In the genomic region with DNA sequence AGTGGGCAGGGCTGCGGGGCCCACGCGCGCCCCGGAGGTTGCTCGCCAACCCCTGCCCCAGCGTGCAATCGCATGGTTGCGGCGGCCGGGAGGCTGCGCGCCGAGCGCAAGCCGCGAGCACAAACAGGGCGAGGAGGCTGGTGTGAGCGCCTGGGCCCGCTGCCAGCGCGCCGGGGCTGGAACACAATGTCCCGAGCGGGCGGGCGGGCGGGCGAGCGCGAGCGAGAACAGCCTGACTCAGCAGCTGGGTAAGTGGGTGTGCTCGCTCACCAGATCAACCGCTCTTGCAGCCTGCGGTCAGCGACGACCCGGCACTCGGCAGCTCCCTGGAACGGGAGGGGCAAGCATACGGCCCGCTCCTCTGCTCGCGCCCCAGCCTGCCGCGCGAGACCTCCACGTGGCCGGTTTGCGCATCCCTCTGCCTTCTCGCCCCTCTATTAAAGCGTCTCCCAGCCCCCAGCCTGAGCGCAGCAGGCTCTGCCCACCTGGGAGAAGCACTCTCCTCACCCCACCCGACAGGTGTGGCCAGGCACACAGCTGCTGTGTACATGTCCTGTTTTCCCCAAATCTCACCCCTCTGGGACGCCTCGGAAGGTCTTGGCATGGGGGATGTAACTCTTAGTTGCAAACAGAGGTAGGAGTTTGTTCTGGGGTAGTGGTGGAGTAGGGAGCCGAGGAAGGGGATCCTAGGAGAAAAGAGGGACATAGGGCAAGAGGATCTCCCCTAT, we compare ENCODE assay signal across 8 cellular contexts. TPM values are rescaled to one million over a fixed set of nuclear protein-coding genes. Genes with fewer than 3 reads are reported as not detected.
DNase-seq lines count a peak whose midpoint lies in the region; ATAC-seq and TF ChIP-seq lines count a peak whose summit lies in the region.

No MANE protein-coding gene starts in this region.

- peak overlapping the region; percentile 40 to 64 (median 44) for H3K4me3 ChIP-seq in fibroblast of lung (replicated peaks in 1 of 4; ENCODE audit: control extremely low read depth in 1 of 4, insufficient read depth in 1 of 4, low read depth in 3 of 4, low read length in 4 of 4)

- H4K20me1 ChIP-seq in fibroblast of lung (ENCODE audit: control insufficient read depth, extremely low read depth, insufficient read depth, low read length), result no peaks in the 10 kb centered on the region

- peaks cover 34% of the 10 kb centered on the region for H3K4me1 ChIP-seq in fibroblast of lung (ENCODE audit: control insufficient read depth, extremely low read depth, insufficient read depth, low read length)

- H3K27me3 Mint-ChIP-seq in activated T-helper 17 cell treated with anti-CD3 and anti-CD28 coated beads, Interleukin-2, amount 50 U/mL, for 72 hours, result no peaks in the 10 kb centered on the region
- no peaks in the 10 kb centered on the region for H3K27me3 Mint-ChIP-seq in naive thymus-derived CD8-positive, alpha-beta T cell
- no peaks in the 10 kb centered on the region for H3K27me3 Mint-ChIP-seq in stimulated activated memory B cell treated with anti-CD40 and anti-IgM and Interleukin-4, amounts not matched to agents 10 μg/mL and 1 μg/mL and 100 μg/mL, for 72 hours

- H3K36me3 Mint-ChIP-seq in activated T-helper 17 cell treated with anti-CD3 and anti-CD28 coated beads, Interleukin-2, amount 50 U/mL, for 72 hours (ENCODE audit: low read depth), result no peaks in the 10 kb centered on the region
- H3K36me3 Mint-ChIP-seq in naive thymus-derived CD8-positive, alpha-beta T cell, result no peaks in the 10 kb centered on the region
- H3K36me3 Mint-ChIP-seq in stimulated activated memory B cell treated with anti-CD40 and anti-IgM and Interleukin-4, amounts not matched to agents 10 μg/mL and 1 μg/mL and 100 μg/mL, for 72 hours, result no peaks in the 10 kb centered on the region

- H3K4me3 Mint-ChIP-seq in activated T-helper 17 cell treated with anti-CD3 and anti-CD28 coated beads, Interleukin-2, amount 50 U/mL, for 72 hours, result peak overlapping the region; percentile 71
- peak overlapping the region; percentile 67 to 92 (median 86) for H3K4me3 Mint-ChIP-seq in naive thymus-derived CD8-positive, alpha-beta T cell
- peak overlapping the region; percentile 84 for H3K4me3 Mint-ChIP-seq in stimulated activated memory B cell treated with anti-CD40 and anti-IgM and Interleukin-4, amounts not matched to agents 10 μg/mL and 1 μg/mL and 100 μg/mL, for 72 hours

- peak overlapping the region; percentile 64 for H3K27ac Mint-ChIP-seq in activated T-helper 17 cell treated with anti-CD3 and anti-CD28 coated beads, Interleukin-2, amount 50 U/mL, for 72 hours
- peak overlapping the region; percentile 91 to 99 (median 97) for H3K27ac Mint-ChIP-seq in naive thymus-derived CD8-positive, alpha-beta T cell
- peak overlapping the region; percentile 80 for H3K27ac Mint-ChIP-seq in stimulated activated memory B cell treated with anti-CD40 and anti-IgM and Interleukin-4, amounts not matched to agents 10 μg/mL and 1 μg/mL and 100 μg/mL, for 72 hours

- peak overlapping the region; percentile 95 for H3K4me2 ChIP-seq in fibroblast of lung (ENCODE audit: extremely low read depth, insufficient read depth, low read length)

- peak; percentile 32 for ATAC-seq in GM21423 (IDR thresholded peaks at IDR 0.05; ENCODE audit: unreplicated experiment)
- ATAC-seq in activated T-helper 17 cell treated with anti-CD3 and anti-CD28 coated beads, Interleukin-2, amount 50 U/mL, for 72 hours (replicated peaks), result peak; percentile 58
- ATAC-seq in naive thymus-derived CD8-positive, alpha-beta T cell, result peak; percentile 52 to 62
- peak; percentile 66 for ATAC-seq in stimulated activated memory B cell treated with anti-CD40 and anti-IgM and Interleukin-4, amounts not matched to agents 10 μg/mL and 1 μg/mL and 100 μg/mL, for 72 hours

- no peaks in the 10 kb centered on the region for H3K27me3 ChIP-seq in fibroblast of lung (ENCODE audit: control insufficient read depth, insufficient read depth, low read length)

- H3K9me3 Mint-ChIP-seq in activated T-helper 17 cell treated with anti-CD3 and anti-CD28 coated beads, Interleukin-2, amount 50 U/mL, for 72 hours, result no peaks in the 10 kb centered on the region
- H3K9me3 Mint-ChIP-seq in naive thymus-derived CD8-positive, alpha-beta T cell, result no peaks in the 10 kb centered on the region
- H3K9me3 Mint-ChIP-seq in stimulated activated memory B cell treated with anti-CD40 and anti-IgM and Interleukin-4, amounts not matched to agents 10 μg/mL and 1 μg/mL and 100 μg/mL, for 72 hours, result no peaks in the 10 kb centered on the region

- peak overlapping the region; percentile 71 for H3K9ac ChIP-seq in fibroblast of lung (ENCODE audit: insufficient read depth, low read length)

- POLR2A ChIA-PET in naive thymus-derived CD8-positive, alpha-beta T cell (lab: Charles Lee), result interaction anchor here (0.5 to 12.8 kb wide), 23 partner anchors 8 to 396 kb away, joined by 3 to 142 read pairs (median 5); a partner anchor contains a TSS

- H2AFZ ChIP-seq in fibroblast of lung (ENCODE audit: low read length), result peak overlapping the region; percentile 90

- H3K36me3 ChIP-seq in fibroblast of lung (ENCODE audit: control insufficient read depth, insufficient read depth, low read length), result no peaks in the 10 kb centered on the region

- H3K9me3 ChIP-seq in fibroblast of lung (ENCODE audit: control insufficient read depth, insufficient read depth, low read depth, low read length), result no peaks in the 10 kb centered on the region

- peak in 1 of 2 donors; percentile 9 for TF ChIP-seq CTCF in fibroblast of lung (conservative IDR thresholded peaks at IDR 0.05 in 1 of 2, IDR thresholded peaks at IDR 0.05 in 1 of 2; ENCODE audit: low read depth in 1 of 2, low read length in 2 of 2)

- peak overlapping the region; percentile 87 for H3K27ac ChIP-seq in fibroblast of lung (ENCODE audit: insufficient read depth, low read length)

- no peaks in the 10 kb centered on the region for H3K79me2 ChIP-seq in fibroblast of lung (ENCODE audit: control insufficient read depth, insufficient read depth, low read length)

- DNase-seq in COLO829 (ENCODE audit: low spot score), result peak; percentile 77
- peak; percentile 79 for DNase-seq in KG1 (lab: John Stamatoyannopoulos, UW)
- DNase-seq in RPMI7951 (ENCODE audit: low read depth), result peak; percentile 92
- peak; percentile 96 to 98 for DNase-seq in fibroblast of lung (ENCODE audit: low read depth in 2 of 2)
- DNase-seq in naive thymus-derived CD8-positive, alpha-beta T cell, result peak; percentile 76 to 94 (median 88)

- H3K4me1 Mint-ChIP-seq in activated T-helper 17 cell treated with anti-CD3 and anti-CD28 coated beads, Interleukin-2, amount 50 U/mL, for 72 hours, result peaks cover 45% of the 10 kb centered on the region
- peaks cover 50 to 95% (median 87%) of the 10 kb centered on the region in 4 donors for H3K4me1 Mint-ChIP-seq in naive thymus-derived CD8-positive, alpha-beta T cell
- H3K4me1 Mint-ChIP-seq in stimulated activated memory B cell treated with anti-CD40 and anti-IgM and Interleukin-4, amounts not matched to agents 10 μg/mL and 1 μg/mL and 100 μg/mL, for 72 hours, result peaks cover 47% of the 10 kb centered on the region

RNA-seq across cellular contexts. Expression of a gene that starts 8.7 kb away (rescaled TPM):
- total RNA-seq in RPMI7951 (2014; rRNA removed; shearing (Covaris generic)), result not detected in 2 replicates
- total RNA-seq in activated T-helper 17 cell treated with anti-CD3 and anti-CD28 coated beads, Interleukin-2, amount 50 U/mL, for 72 hours, result 1 to 10 TPM; 1.8 to 1.9 TPM
- 0.50 and 1.0 TPM in 2 replicates for total RNA-seq in fibroblast of lung
- polyA plus RNA-seq in fibroblast of lung, result 0.17 and 0.18 TPM in 2 replicates
- 0.23 and 0.48 TPM in 2 replicates for polyA plus RNA-seq in fibroblast of lung (2012)
- polyA minus RNA-seq in fibroblast of lung (ENCODE audit: low replicate concordance), result not detected in 2 replicates
- 1 to 10 TPM; 1.9 to 2.0 TPM for total RNA-seq in naive thymus-derived CD8-positive, alpha-beta T cell
- polyA plus RNA-seq in naive thymus-derived CD8-positive, alpha-beta T cell, result 1 to 10 TPM in 2 of 3 donors, under 1 TPM in 1; 0.30 to 1.3 (median 1.2) TPM

RNA-seq across cellular contexts. Expression of a gene that starts 39.4 kb away (rescaled TPM):
- under 0.01 and 0.10 TPM in 2 replicates for total RNA-seq in RPMI7951 (2014; rRNA removed; shearing (Covaris generic))
- 100 to 1,000 TPM in 1 of 2 donors, 10 to 100 TPM in 1; 39.9 to 101 TPM for total RNA-seq in activated T-helper 17 cell treated with anti-CD3 and anti-CD28 coated beads, Interleukin-2, amount 50 U/mL, for 72 hours
- 13.4 and 16.3 TPM in 2 replicates for total RNA-seq in fibroblast of lung
- polyA plus RNA-seq in fibroblast of lung, result 10.9 and 13.1 TPM in 2 replicates
- 11.5 and 14.3 TPM in 2 replicates for polyA plus RNA-seq in fibroblast of lung (2012)
- polyA minus RNA-seq in fibroblast of lung (ENCODE audit: low replicate concordance), result 0.94 and 2.5 TPM in 2 replicates
- total RNA-seq in naive thymus-derived CD8-positive, alpha-beta T cell, result 10 to 100 TPM; 75.4 to 79.1 TPM
- polyA plus RNA-seq in naive thymus-derived CD8-positive, alpha-beta T cell, result 100 to 1,000 TPM; 108 to 297 (median 154) TPM

RNA-seq across cellular contexts. Expression of a gene that starts 48.3 kb away (rescaled TPM):
- total RNA-seq in RPMI7951 (2014; rRNA removed; shearing (Covaris generic)), result not detected in 2 replicates
- total RNA-seq in activated T-helper 17 cell treated with anti-CD3 and anti-CD28 coated beads, Interleukin-2, amount 50 U/mL, for 72 hours, result not detected
- total RNA-seq in fibroblast of lung, result not detected in 2 replicates
- not detected in 2 replicates for polyA plus RNA-seq in fibroblast of lung
- polyA plus RNA-seq in fibroblast of lung (2012), result not detected in 2 replicates
- polyA minus RNA-seq in fibroblast of lung (ENCODE audit: low replicate concordance), result not detected in 2 replicates
- total RNA-seq in naive thymus-derived CD8-positive, alpha-beta T cell, result not detected
- polyA plus RNA-seq in naive thymus-derived CD8-positive, alpha-beta T cell, result not detected

RNA-seq across cellular contexts. Expression of a gene that starts 52.7 kb away (rescaled TPM):
- not detected in 2 replicates for total RNA-seq in RPMI7951 (2014; rRNA removed; shearing (Covaris generic))
- total RNA-seq in activated T-helper 17 cell treated with anti-CD3 and anti-CD28 coated beads, Interleukin-2, amount 50 U/mL, for 72 hours, result not detected
- total RNA-seq in fibroblast of lung, result not detected in 2 replicates
- polyA plus RNA-seq in fibroblast of lung, result not detected in 2 replicates
- not detected in 2 replicates for polyA plus RNA-seq in fibroblast of lung (2012)
- polyA minus RNA-seq in fibroblast of lung (ENCODE audit: low replicate concordance), result not detected in 2 replicates
- total RNA-seq in naive thymus-derived CD8-positive, alpha-beta T cell, result not detected
- not detected for polyA plus RNA-seq in naive thymus-derived CD8-positive, alpha-beta T cell

Comparison
In these comparisons a context has a peak if more than half of its experiments do, and no peak if none do; other contexts are left out.
1. Peak in every context shown above with its lines: DNase-seq, ATAC-seq, H3K4me3 ChIP-seq and H3K27ac ChIP-seq.
2. RNA of a gene that starts 39.4 kb away (total RNA-seq): 39.9 to 101 TPM in activated T-helper 17 cell treated with anti-CD3 and anti-CD28 coated beads, Interleukin-2, amount 50 U/mL, for 72 hours, 75.4 to 79.1 TPM in naive thymus-derived CD8-positive, alpha-beta T cell and 13.4 to 16.3 TPM in fibroblast of lung; under 0.01 to 0.10 TPM in RPMI7951; every median in the first group is over 10 times any median in the second.